ENCODE assay signal across 8 cellular contexts in genomic region chr18:12659904-12660605, GRCh38. TPM values are rescaled to one million over a fixed set of nuclear protein-coding genes. Genes with fewer than 3 reads are reported as not detected.
A peak's percentile ranks its signal among the peaks of the same experiment; 100 is the strongest.
DNase-seq lines count a peak whose midpoint lies in the region; ATAC-seq and TF ChIP-seq lines count a peak whose summit lies in the region.

No MANE protein-coding gene starts in this region.

- 80% methylated on average over 9 of the region's 9 CpGs for WGBS in esophagus squamous epithelium, 2 donors

- H3K4me1 ChIP-seq in esophagus squamous epithelium: peaks cover 0 to 33% (median 15%) of the 10 kb centered on the region in 3 donors
- H3K4me1 ChIP-seq in osteoblast (ENCODE audit: insufficient read depth, low read length): peaks cover 4% of the 10 kb centered on the region

- no peak overlapping the region for H3K27ac ChIP-seq in esophagus squamous epithelium
- no peak overlapping the region for H3K27ac ChIP-seq in osteoblast (ENCODE audit: low read depth, low read length)

- peaks cover 2% of the 10 kb centered on the region for H3K36me3 Mint-ChIP-seq in activated B cell treated with CpG ODN at 0.5 μM for 24 hours (ENCODE audit: low read depth)

- H3K27me3 Mint-ChIP-seq in activated B cell treated with CpG ODN at 0.5 μM for 24 hours: peaks cover 15% of the 10 kb centered on the region

- H3K27ac Mint-ChIP-seq in activated B cell treated with CpG ODN at 0.5 μM for 24 hours: no peak overlapping the region

- POLR2A ChIA-PET in activated B cell treated with CpG ODN at 0.5 μM for 24 hours (lab: Charles Lee): no interaction called here

- H3K79me2 ChIP-seq in osteoblast (ENCODE audit: insufficient read depth, low read length): peaks cover 21% of the 10 kb centered on the region

- H3K4me3 Mint-ChIP-seq in activated B cell treated with CpG ODN at 0.5 μM for 24 hours: peak overlapping the region; percentile 65

- no peak for DNase-seq in AG09309 (ENCODE audit: low read depth)
- DNase-seq in GM12864 (ENCODE audit: low read depth): peak; percentile 16
- DNase-seq in NCI-H2171 treated with DMSO at 0.1 percent for 48 hours (lab: John Stamatoyannopoulos, UW): peak; percentile 71
- no peak for DNase-seq in activated B cell treated with CpG ODN at 0.5 μM for 24 hours
- no peak for DNase-seq in esophagus squamous epithelium (lab: John Stamatoyannopoulos, UW)
- peak; percentile 96 for DNase-seq in osteoblast (ENCODE audit: insufficient read length, low spot score, missing footprints)

- H3K9me3 ChIP-seq in esophagus squamous epithelium (no peaks in the 10 kb centered on the region), osteoblast (ENCODE audit: low read depth, low read length) (no peaks in the 10 kb centered on the region)

- no peak overlapping the region for H2AFZ ChIP-seq in osteoblast (ENCODE audit: low read length)

- H3K4me3 ChIP-seq in AG09309 (ENCODE audit: control insufficient read depth, low read depth, low read length) (no peak overlapping the region), GM12864 (ENCODE audit: low read depth, low read length) (no peak overlapping the region), esophagus squamous epithelium (no peak overlapping the region), osteoblast (ENCODE audit: insufficient read depth, low read length) (no peak overlapping the region)

- no peak overlapping the region for H3K4me2 ChIP-seq in osteoblast (ENCODE audit: insufficient read depth, low read length)

- peaks cover 0 to 10% (median 0%) of the 10 kb centered on the region in 3 donors for H3K36me3 ChIP-seq in esophagus squamous epithelium
- no peaks in the 10 kb centered on the region for H3K36me3 ChIP-seq in osteoblast (ENCODE audit: insufficient read depth, low read length)

- no peaks in the 10 kb centered on the region for H4K20me1 ChIP-seq in osteoblast (ENCODE audit: insufficient read depth, low read length)

- CTCF ChIA-PET in activated B cell treated with CpG ODN at 0.5 μM for 24 hours (lab: Charles Lee): interaction anchor here (0.8 to 4.3 kb wide), 4 partner anchors 9 to 332 kb away, joined by 3 to 49 read pairs (median 6); no protein-coding TSS in a partner anchor

- peak; percentile 81 for TF ChIP-seq CTCF in AG09309 (IDR thresholded peaks at IDR 0.05; ENCODE audit: control insufficient read depth, insufficient read depth, low read depth, low read length, missing control alignments)
- TF ChIP-seq CTCF in GM12864 (IDR thresholded peaks at IDR 0.05; ENCODE audit: low read depth, low read length, missing control alignments): peak; percentile 75
- peak; percentile 54 for TF ChIP-seq CTCF in activated B cell treated with CpG ODN at 0.5 μM for 24 hours (IDR thresholded peaks at IDR 0.05)
- peak; percentile 61 to 95 (median 90) for TF ChIP-seq CTCF in esophagus squamous epithelium (IDR thresholded peaks at IDR 0.05)
- TF ChIP-seq CTCF in osteoblast (IDR thresholded peaks at IDR 0.05; ENCODE audit: extremely low read depth, low read depth, low read length): peak; percentile 89

- intact Hi-C loops in activated B cell treated with CpG ODN at 0.5 μM for 24 hours (cut with micrococcal nuclease) (loop anchor here (1.0 to 2.0 kb wide), 5 partner anchors 43 to 387 kb away; partner anchors contain the start of genes CEP76 and PSMG2), esophagus squamous epithelium (cut with DNase I) (loop anchor here (5.0 kb wide), 1 partner anchor 268 kb away; no protein-coding TSS in a partner anchor)

- ATAC-seq in activated B cell treated with CpG ODN at 0.5 μM for 24 hours (ENCODE audit: low read depth) (no peak), HG02884 (IDR thresholded peaks at IDR 0.05; ENCODE audit: unreplicated experiment) (no peak), HG02623 (IDR thresholded peaks at IDR 0.05; ENCODE audit: unreplicated experiment) (no peak)

- no peak for TF ChIP-seq POLR2A in esophagus squamous epithelium (IDR thresholded peaks at IDR 0.05)

- H3K27me3 ChIP-seq in esophagus squamous epithelium: no peaks in the 10 kb centered on the region
- H3K27me3 ChIP-seq in osteoblast (ENCODE audit: insufficient read depth, low read length): no peaks in the 10 kb centered on the region

- H3K9me3 Mint-ChIP-seq in activated B cell treated with CpG ODN at 0.5 μM for 24 hours: no peaks in the 10 kb centered on the region

- H3K4me1 Mint-ChIP-seq in activated B cell treated with CpG ODN at 0.5 μM for 24 hours: peaks cover 10% of the 10 kb centered on the region

RNA-seq across cellular contexts. Expression of gene SPIRE1, which starts 2.1 kb away (rescaled TPM):
- total RNA-seq in activated B cell treated with CpG ODN at 0.5 μM for 24 hours (2.5 and 2.9 TPM in 2 replicates), esophagus squamous epithelium (10 to 100 TPM in 3 of 4 donors, 1 to 10 TPM in 1; 1.9 to 25.3 (median 13.4) TPM), osteoblast (61.6 and 64.4 TPM in 2 replicates)

RNA-seq across cellular contexts. Expression of gene CEP76, which starts 42.5 kb away (rescaled TPM):
- total RNA-seq in activated B cell treated with CpG ODN at 0.5 μM for 24 hours: 6.4 and 6.9 TPM in 2 replicates
- total RNA-seq in esophagus squamous epithelium: 10 to 100 TPM; 10.7 to 13.6 (median 11.6) TPM
- total RNA-seq in osteoblast: 9.7 and 10.1 TPM in 2 replicates

RNA-seq across cellular contexts. Expression of gene PSMG2, which starts 42.8 kb away (rescaled TPM):
- total RNA-seq in activated B cell treated with CpG ODN at 0.5 μM for 24 hours (67.4 and 69.1 TPM in 2 replicates), esophagus squamous epithelium (10 to 100 TPM; 41.6 to 89.9 (median 71.2) TPM), osteoblast (94.5 and 114 TPM in 2 replicates)

Comparison
In these comparisons a context has a peak if more than half of its experiments do, and no peak if none do; other contexts are left out.
1. DNase-seq: peak in GM12864 (single experiment), NCI-H2171 treated with DMSO at 0.1 percent for 48 hours (single experiment) and osteoblast (single experiment); none in AG09309 (single experiment), activated B cell treated with CpG ODN at 0.5 μM for 24 hours (single experiment) and esophagus squamous epithelium (single experiment).
2. Peak in every context shown above with its lines, with median percentiles within 50 percentile points of each other: CTCF ChIP-seq.